1 cellular context compared by ENCODE assay signal in genomic region chr9:107481035-107481434, GRCh38.
TF ChIP-seq lines count a peak whose summit lies in the region.

No MANE protein-coding gene starts in this region.

TF ChIP-seq in IMR-90, 13 proteins besides CTCF, POLR2A, EP300 and RAD21:
- TF ChIP-seq, protein P1, sequence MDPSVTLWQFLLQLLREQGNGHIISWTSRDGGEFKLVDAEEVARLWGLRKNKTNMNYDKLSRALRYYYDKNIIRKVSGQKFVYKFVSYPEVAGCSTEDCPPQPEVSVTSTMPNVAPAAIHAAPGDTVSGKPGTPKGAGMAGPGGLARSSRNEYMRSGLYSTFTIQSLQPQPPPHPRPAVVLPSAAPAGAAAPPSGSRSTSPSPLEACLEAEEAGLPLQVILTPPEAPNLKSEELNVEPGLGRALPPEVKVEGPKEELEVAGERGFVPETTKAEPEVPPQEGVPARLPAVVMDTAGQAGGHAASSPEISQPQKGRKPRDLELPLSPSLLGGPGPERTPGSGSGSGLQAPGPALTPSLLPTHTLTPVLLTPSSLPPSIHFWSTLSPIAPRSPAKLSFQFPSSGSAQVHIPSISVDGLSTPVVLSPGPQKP (IDR thresholded peaks at IDR 0.05; ENCODE audit: borderline replicate concordance, low read depth, low read length): no peak
- TF ChIP-seq, protein P2, sequence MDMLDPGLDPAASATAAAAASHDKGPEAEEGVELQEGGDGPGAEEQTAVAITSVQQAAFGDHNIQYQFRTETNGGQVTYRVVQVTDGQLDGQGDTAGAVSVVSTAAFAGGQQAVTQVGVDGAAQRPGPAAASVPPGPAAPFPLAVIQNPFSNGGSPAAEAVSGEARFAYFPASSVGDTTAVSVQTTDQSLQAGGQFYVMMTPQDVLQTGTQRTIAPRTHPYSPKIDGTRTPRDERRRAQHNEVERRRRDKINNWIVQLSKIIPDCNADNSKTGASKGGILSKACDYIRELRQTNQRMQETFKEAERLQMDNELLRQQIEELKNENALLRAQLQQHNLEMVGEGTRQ (IDR thresholded peaks at IDR 0.05; ENCODE audit: low read depth, low read length): no peak
- TF ChIP-seq RFX5 (IDR thresholded peaks at IDR 0.05; ENCODE audit: low read depth, low read length) (no peak), SMC3 (IDR thresholded peaks at IDR 0.05; ENCODE audit: low read depth, low read length) (no peak)
